In genomic region chr11:113556036-113556435, GRCh38 we compare ENCODE assay signal across 26 cellular contexts.
A peak's percentile ranks its signal among the peaks of the same experiment; 100 is the strongest.
DNase-seq lines count a peak whose midpoint lies in the region; ATAC-seq, FAIRE-seq and TF ChIP-seq lines count a peak whose summit lies in the region.
"Had no signal": no experiment of that assay in that cellular context is flagged by ENCODE, and none has a peak within 500 bp of the region (broad histone marks: within the 10 kb centered on the region; RNA-seq: fewer than 3 reads in every experiment).

No MANE protein-coding gene starts in this region.

- no peak overlapping the region for H3K9ac ChIP-seq in endodermal cell (ENCODE audit: extremely low read depth, low read length, poor library complexity, severe bottlenecking)
- H3K9ac ChIP-seq: GM23248 had no signal

- H3K36me3 Mint-ChIP-seq in endodermal cell (ENCODE audit: low read depth): no peaks in the 10 kb centered on the region
- no peaks in the 10 kb centered on the region for H3K36me3 Mint-ChIP-seq in activated naive CD8-positive, alpha-beta T cell treated with anti-CD3 and anti-CD28 coated beads, Interleukin-2, amount 50 U/mL, for 24 hours (ENCODE audit: low read depth)
- H3K36me3 Mint-ChIP-seq: CD4-positive, CD25-positive, alpha-beta regulatory T cell; CD8-positive, alpha-beta memory T cell had no signal

- DNase-seq in LHCN-M2 (ENCODE audit: low read depth): peak; percentile 28
- peak; percentile 57 for DNase-seq in NCI-H526 treated with DMSO at 0.1 percent for 48 hours (lab: John Stamatoyannopoulos, UW)
- peak; percentile 10 for DNase-seq in endodermal cell
- DNase-seq in urothelium cell line (ENCODE audit: low spot score): no peak
- no peak for DNase-seq in GM13977 (ENCODE audit: low spot score)
- no peak for DNase-seq in left lobe of liver (ENCODE audit: low spot score)
- no peak for DNase-seq in activated naive CD8-positive, alpha-beta T cell treated with anti-CD3 and anti-CD28 coated beads, Interleukin-2, amount 50 U/mL, for 24 hours
- DNase-seq: ACHN; BE2C; C1 segment of cervical spinal cord; CD4-positive, CD25-positive, alpha-beta regulatory T cell; CD8-positive, alpha-beta memory T cell; COR-L47; DMS79; GDM1; GM23248; HCEC 1CT; KG1 had no signal

- no peaks in the 10 kb centered on the region for H3K36me3 ChIP-seq in endodermal cell (ENCODE audit: control insufficient read depth, insufficient read depth, low read length)
- H3K36me3 ChIP-seq: BE2C had no signal

- H3K27me3 Mint-ChIP-seq in endodermal cell (ENCODE audit: insufficient read depth): no peaks in the 10 kb centered on the region
- peaks cover 6% of the 10 kb centered on the region for H3K27me3 Mint-ChIP-seq in activated naive CD8-positive, alpha-beta T cell treated with anti-CD3 and anti-CD28 coated beads, Interleukin-2, amount 50 U/mL, for 24 hours
- H3K27me3 Mint-ChIP-seq: CD4-positive, CD25-positive, alpha-beta regulatory T cell had no signal

- 70 to 100% methylated on average over 1 to 3 of the region's 3 CpGs for WGBS in endodermal cell (ENCODE audit: insufficient coverage in 1 of 2, insufficient read length in 1 of 2), 2 experiments

- no peaks in the 10 kb centered on the region for H3K9me3 Mint-ChIP-seq in endodermal cell
- no peaks in the 10 kb centered on the region for H3K9me3 Mint-ChIP-seq in activated naive CD8-positive, alpha-beta T cell treated with anti-CD3 and anti-CD28 coated beads, Interleukin-2, amount 50 U/mL, for 24 hours
- H3K9me3 Mint-ChIP-seq: CD4-positive, CD25-positive, alpha-beta regulatory T cell; CD8-positive, alpha-beta memory T cell; IgD-negative memory B cell had no signal

- peaks cover 5% of the 10 kb centered on the region for H3K4me1 ChIP-seq in endodermal cell (ENCODE audit: control insufficient read depth, insufficient read depth, low read length)

- in situ Hi-C loops in GM13977 (cut with MboI; ENCODE audit: low pct_unique_long_range_greater_than_20kb, low sequenced_read_pairs, unreplicated experiment): no loop called here

- peaks cover 18% of the 10 kb centered on the region for H3K4me1 Mint-ChIP-seq in endodermal cell
- H3K4me1 Mint-ChIP-seq in activated naive CD8-positive, alpha-beta T cell treated with anti-CD3 and anti-CD28 coated beads, Interleukin-2, amount 50 U/mL, for 24 hours: no peaks in the 10 kb centered on the region
- H3K4me1 Mint-ChIP-seq: CD4-positive, CD25-positive, alpha-beta regulatory T cell; CD8-positive, alpha-beta memory T cell had no signal

- no peak overlapping the region for H3K27ac Mint-ChIP-seq in endodermal cell
- no peak overlapping the region for H3K27ac Mint-ChIP-seq in activated naive CD8-positive, alpha-beta T cell treated with anti-CD3 and anti-CD28 coated beads, Interleukin-2, amount 50 U/mL, for 24 hours
- H3K27ac Mint-ChIP-seq: CD4-positive, CD25-positive, alpha-beta regulatory T cell; CD8-positive, alpha-beta memory T cell; IgD-negative memory B cell had no signal

- no peak overlapping the region for H3K4me3 ChIP-seq in endodermal cell (ENCODE audit: low read length)
- H3K4me3 ChIP-seq: GM23248 had no signal

- peak; percentile 63 for FAIRE-seq in urothelium cell line (lab: Jason Lieb, UNC)
- FAIRE-seq: A204.1, D721Med, GM12892, GM19239, H54, HepG2 had no signal

- no peaks in the 10 kb centered on the region for H3K9me3 ChIP-seq in endodermal cell (ENCODE audit: control insufficient read depth, low read length)
- H3K9me3 ChIP-seq: BE2C had no signal

- H3K27me3 ChIP-seq in endodermal cell (ENCODE audit: control insufficient read depth, insufficient read depth, low read length, poor library complexity, severe bottlenecking): no peaks in the 10 kb centered on the region
- H3K27me3 ChIP-seq: BE2C had no signal

- no peak overlapping the region for H3K27ac ChIP-seq in endodermal cell (ENCODE audit: low read depth, low read length)
- H3K27ac ChIP-seq: GM23248 had no signal

- no peak for TF ChIP-seq CTCF in endodermal cell (conservative IDR thresholded peaks at IDR 0.05)
- TF ChIP-seq CTCF in GM13977 (IDR thresholded peaks at IDR 0.05; ENCODE audit: extremely low read depth, insufficient read depth, missing control alignments): no peak

- H3K4me3 Mint-ChIP-seq in endodermal cell: no peak overlapping the region
- H3K4me3 Mint-ChIP-seq in activated naive CD8-positive, alpha-beta T cell treated with anti-CD3 and anti-CD28 coated beads, Interleukin-2, amount 50 U/mL, for 24 hours: no peak overlapping the region
- H3K4me3 Mint-ChIP-seq: CD4-positive, CD25-positive, alpha-beta regulatory T cell; CD8-positive, alpha-beta memory T cell; IgD-negative memory B cell had no signal

- ATAC-seq in GM18520 (IDR thresholded peaks at IDR 0.05; ENCODE audit: unreplicated experiment) (no peak), left lobe of liver (no peak)
- no peak for ATAC-seq in activated naive CD8-positive, alpha-beta T cell treated with anti-CD3 and anti-CD28 coated beads, Interleukin-2, amount 50 U/mL, for 24 hours
- ATAC-seq: HepG2 had no signal

Comparison
In these comparisons a context has a peak if more than half of its experiments do, and no peak if none do; other contexts are left out.
1. DNase-seq: peak in LHCN-M2 (single experiment), NCI-H526 treated with DMSO at 0.1 percent for 48 hours (single experiment) and endodermal cell (single experiment); none in urothelium cell line (single experiment), GM13977 (single experiment), left lobe of liver (single experiment) and activated naive CD8-positive, alpha-beta T cell treated with anti-CD3 and anti-CD28 coated beads, Interleukin-2, amount 50 U/mL, for 24 hours (single experiment).